ENCODE assay signal across 12 cellular contexts in genomic region chr11:942853-943252, GRCh38. TPM values are rescaled to one million over a fixed set of nuclear protein-coding genes. Genes with fewer than 3 reads are reported as not detected.
DNase-seq lines count a peak whose midpoint lies in the region; ATAC-seq and TF ChIP-seq lines count a peak whose summit lies in the region.
"Had no signal": no experiment of that assay in that cellular context is flagged by ENCODE, and none has a peak within 500 bp of the region (broad histone marks: within the 10 kb centered on the region; RNA-seq: fewer than 3 reads in every experiment).

No MANE protein-coding gene starts in this region.

- H2BK15ac ChIP-seq in mesenchymal stem cell (ENCODE audit: low read depth, poor library complexity, severe bottlenecking): no peak overlapping the region

- no peak for DNase-seq in A673 (ENCODE audit: low spot score)
- DNase-seq in MG63: peak; percentile 65
- peak; percentile 28 for DNase-seq in mesenchymal stem cell
- no peak for DNase-seq in Peyer's patch
- no peak for DNase-seq in lower leg skin (ENCODE audit: low spot score in 2 of 2)
- no peak for DNase-seq in NCI-H510A (lab: John Stamatoyannopoulos, UW)
- DNase-seq: activated CD4-positive, alpha-beta T cell treated with anti-CD3 and anti-CD28 coated beads for 1 hour; NCI-H1092 treated with DMSO at 0.1 percent for 48 hours had no signal

- H3K9ac ChIP-seq in mesenchymal stem cell (ENCODE audit: low read length): peak overlapping the region; percentile 79

- no peak overlapping the region for H2AFZ ChIP-seq in mesenchymal stem cell (ENCODE audit: low read depth, low read length)

- no peak overlapping the region for H2BK120ac ChIP-seq in mesenchymal stem cell (ENCODE audit: low read depth, low read length)

- TF ChIP-seq POLR2A in Peyer's patch (IDR thresholded peaks at IDR 0.05) (no peak), lower leg skin (IDR thresholded peaks at IDR 0.05) (no peak)

- peak overlapping the region; percentile 69 for H3K4me3 Mint-ChIP-seq in dendritic cell treated with granulocyte-macrophage colony-stimulating factor and Interleukin-4, amounts not matched to agents 40 ng/mL and 50 ng/mL, for 4 days

- no peak overlapping the region for H3K14ac ChIP-seq in mesenchymal stem cell (ENCODE audit: low read length in 2 of 2)

- no peak overlapping the region for H4K91ac ChIP-seq in mesenchymal stem cell (ENCODE audit: low read length)

- H3K23ac ChIP-seq in mesenchymal stem cell (ENCODE audit: low read length in 2 of 2): no peak overlapping the region

- POLR2A ChIA-PET in A673 (lab: Charles Lee; ENCODE audit: low non-redundant PET): interaction anchor here (0.5 kb wide), 1 partner anchor 248 kb away, joined by 5 read pairs; the partner anchor contains the start of gene DEAF1

- peak overlapping the region; percentile 62 for H2AK5ac ChIP-seq in mesenchymal stem cell (ENCODE audit: low read length, severe bottlenecking)

- no peak overlapping the region for H3K18ac ChIP-seq in mesenchymal stem cell (ENCODE audit: low read depth in 1 of 2, low read length in 2 of 2)

- no peak overlapping the region for H3K4ac ChIP-seq in mesenchymal stem cell (ENCODE audit: low read depth in 1 of 2, low read length in 2 of 2)

- H3K79me1 ChIP-seq in mesenchymal stem cell (replicated peaks; ENCODE audit: low read length, poor library complexity, severe bottlenecking): peaks cover 6% of the 10 kb centered on the region

- H4K8ac ChIP-seq in mesenchymal stem cell (ENCODE audit: low read length): peak overlapping the region; percentile 19

- H3K27me3 Mint-ChIP-seq in dendritic cell treated with granulocyte-macrophage colony-stimulating factor and Interleukin-4, amounts not matched to agents 40 ng/mL and 50 ng/mL, for 4 days: no peaks in the 10 kb centered on the region

- peaks cover 80% of the 10 kb centered on the region for H3K4me1 Mint-ChIP-seq in dendritic cell treated with granulocyte-macrophage colony-stimulating factor and Interleukin-4, amounts not matched to agents 40 ng/mL and 50 ng/mL, for 4 days (ENCODE audit: low read depth)

- ATAC-seq in GM18498 (IDR thresholded peaks at IDR 0.05; ENCODE audit: unreplicated experiment): no peak
- ATAC-seq: GM12878 had no signal

- peaks cover 4% of the 10 kb centered on the region for H3K36me3 ChIP-seq in A673 (ENCODE audit: insufficient read depth, low read length, poor library complexity, severe bottlenecking)
- H3K36me3 ChIP-seq in MG63: peaks cover 36% of the 10 kb centered on the region
- peaks cover 8 to 21% of the 10 kb centered on the region in 2 experiments for H3K36me3 ChIP-seq in mesenchymal stem cell (ENCODE audit: control insufficient read depth in 1 of 2, insufficient read depth in 2 of 2, low read depth in 1 of 2, low read length in 2 of 2)
- peaks cover 0 to 29% (median 0%) of the 10 kb centered on the region in 3 donors for H3K36me3 ChIP-seq in Peyer's patch

- no peak overlapping the region for H2BK12ac ChIP-seq in mesenchymal stem cell (ENCODE audit: low read length in 2 of 2)

- H3K27me3 ChIP-seq in A673 (replicated peaks; ENCODE audit: insufficient read depth, low read depth, low read length, poor library complexity) (no peaks in the 10 kb centered on the region), MG63 (no peaks in the 10 kb centered on the region), mesenchymal stem cell (ENCODE audit: control insufficient read depth in 1 of 2, insufficient read depth in 1 of 2, low read length in 2 of 2) (no peaks in the 10 kb centered on the region), Peyer's patch (no peaks in the 10 kb centered on the region)
- H3K27me3 ChIP-seq: ascending aorta had no signal

- H3K36me3 Mint-ChIP-seq in dendritic cell treated with granulocyte-macrophage colony-stimulating factor and Interleukin-4, amounts not matched to agents 40 ng/mL and 50 ng/mL, for 4 days (ENCODE audit: low read depth): peaks cover 100% of the 10 kb centered on the region

- H3K4me3 ChIP-seq in A673 (ENCODE audit: low read depth, low read length, poor library complexity, severe bottlenecking) (no peak overlapping the region), MG63 (no peak overlapping the region), mesenchymal stem cell (ENCODE audit: insufficient read depth in 1 of 2, low read depth in 1 of 2, low read length in 2 of 2) (peak overlapping the region in 1 of 2 experiments; percentile 36), Peyer's patch (no peak overlapping the region), lower leg skin (ENCODE audit: low read depth, poor library complexity, severe bottlenecking) (no peak overlapping the region)
- H3K4me3 ChIP-seq: ascending aorta, GM12878 had no signal

- BruUV-seq in A673 (replicated peaks; lab: Mats Ljungman, UMichigan): no TSS peak

- H3K4me1 ChIP-seq in A673 (ENCODE audit: insufficient read depth, low read length, poor library complexity, severe bottlenecking): peaks cover 18% of the 10 kb centered on the region
- H3K4me1 ChIP-seq in mesenchymal stem cell (ENCODE audit: control insufficient read depth, insufficient read depth, low read depth, low read length): peaks cover 36% of the 10 kb centered on the region
- peaks cover 0 to 26% (median 0%) of the 10 kb centered on the region in 4 donors for H3K4me1 ChIP-seq in Peyer's patch

- TF ChIP-seq CTCF in A673 (conservative IDR thresholded peaks at IDR 0.05; ENCODE audit: low read depth, low read length) (no peak), Peyer's patch (IDR thresholded peaks at IDR 0.05) (no peak), lower leg skin (IDR thresholded peaks at IDR 0.05) (no peak)

- H3K9me3 ChIP-seq in A673 (ENCODE audit: low read depth, low read length, poor library complexity, severe bottlenecking) (no peaks in the 10 kb centered on the region), MG63 (no peaks in the 10 kb centered on the region; the same call in 1 of the 2 replicates), mesenchymal stem cell (ENCODE audit: control insufficient read depth, low read length) (no peaks in the 10 kb centered on the region), Peyer's patch (no peaks in the 10 kb centered on the region)
- H3K9me3 ChIP-seq: ascending aorta had no signal

- CTCF ChIA-PET in A673 (lab: Charles Lee): no interaction called here

- no peak overlapping the region for H3K4me2 ChIP-seq in mesenchymal stem cell (ENCODE audit: low read length, poor library complexity, severe bottlenecking)

- peak overlapping the region; percentile 77 for H3K27ac ChIP-seq in A673 (ENCODE audit: low read depth, low read length, poor library complexity, severe bottlenecking)
- H3K27ac ChIP-seq in mesenchymal stem cell (ENCODE audit: low read length, poor library complexity, severe bottlenecking): no peak overlapping the region
- H3K27ac ChIP-seq in Peyer's patch: peak overlapping the region in 2 of 4 donors; percentile 33 to 70
- H3K27ac ChIP-seq: ascending aorta had no signal

- H3K27ac Mint-ChIP-seq in dendritic cell treated with granulocyte-macrophage colony-stimulating factor and Interleukin-4, amounts not matched to agents 40 ng/mL and 50 ng/mL, for 4 days: peak overlapping the region; percentile 30

- intact Hi-C loops in A673 (cut with micrococcal nuclease; ENCODE audit: unreplicated experiment) (no loop called here), lower leg skin (cut with DNase I; ENCODE audit: low total_unique reads) (no loop called here)
- intact Hi-C loops in dendritic cell treated with granulocyte-macrophage colony-stimulating factor and Interleukin-4, amounts not matched to agents 40 ng/mL and 50 ng/mL, for 4 days (cut with micrococcal nuclease): no loop called here

- no peak overlapping the region for H2BK5ac ChIP-seq in mesenchymal stem cell (ENCODE audit: low read depth, low read length, poor library complexity, severe bottlenecking)

- peaks cover 4% of the 10 kb centered on the region for H3K9me3 Mint-ChIP-seq in dendritic cell treated with granulocyte-macrophage colony-stimulating factor and Interleukin-4, amounts not matched to agents 40 ng/mL and 50 ng/mL, for 4 days

- 98% methylated on average over 7 of the region's 10 CpGs for WGBS in mesenchymal stem cell
- WGBS in lower leg skin, 2 donors: 44 to 56% methylated on average over 10 of the region's 10 CpGs

RNA-seq across cellular contexts. Expression of gene AP2A2, which starts 17.2 kb away (rescaled TPM):
- 62.0 and 68.2 TPM in 2 replicates for total RNA-seq in A673 (2021)
- 22.2 and 43.1 TPM in 2 replicates for total RNA-seq in MG63 (2014; rRNA removed; shearing (Covaris generic); ENCODE audit: low replicate concordance)
- polyA plus RNA-seq in mesenchymal stem cell (2013, experiment 1 of 2): 75.8 TPM
- 83.6 TPM for polyA plus RNA-seq in mesenchymal stem cell (2013, experiment 2 of 2)
- total RNA-seq in Peyer's patch: 100 to 1,000 TPM; 103 to 383 (median 136) TPM
- 10 to 100 TPM; 33.6 to 76.6 (median 46.4) TPM for total RNA-seq in lower leg skin

RNA-seq across cellular contexts. Expression of gene CHID1, which starts 32.2 kb away (rescaled TPM):
- 101 and 105 TPM in 2 replicates for total RNA-seq in A673 (2021)
- total RNA-seq in MG63 (2014; rRNA removed; shearing (Covaris generic); ENCODE audit: low replicate concordance): 88.4 and 139 TPM in 2 replicates
- polyA plus RNA-seq in mesenchymal stem cell (2013, experiment 1 of 2): 67.7 TPM
- polyA plus RNA-seq in mesenchymal stem cell (2013, experiment 2 of 2): 65.9 TPM
- 10 to 100 TPM; 50.6 to 72.6 (median 57.2) TPM for total RNA-seq in Peyer's patch
- total RNA-seq in lower leg skin: 10 to 100 TPM; 35.5 to 59.4 (median 50.7) TPM

Comparison
In these comparisons a context has a peak if more than half of its experiments do, and no peak if none do; other contexts are left out.
1. DNase-seq: peak in MG63 (single experiment) and mesenchymal stem cell (single experiment); none in A673 (single experiment), Peyer's patch (0 of 3), lower leg skin (0 of 2) and NCI-H510A (single experiment).